9 cellular contexts compared by ENCODE assay signal in genomic region chr9:4596165-4596922, GRCh38.
DNase-seq lines count a peak whose midpoint lies in the region; ATAC-seq, FAIRE-seq and TF ChIP-seq lines count a peak whose summit lies in the region.
"Had no signal": no experiment of that assay in that cellular context is flagged by ENCODE, and none has a peak within 500 bp of the region (broad histone marks: within the 10 kb centered on the region; RNA-seq: fewer than 3 reads in every experiment).

No MANE protein-coding gene starts in this region.

- peak; percentile 64 for ATAC-seq in GM21526 (IDR thresholded peaks at IDR 0.05; ENCODE audit: low FRiP score, unreplicated experiment)
- no peak for ATAC-seq in HG02970 (IDR thresholded peaks at IDR 0.05; ENCODE audit: low FRiP score, unreplicated experiment)
- no peak for ATAC-seq in GM19397 (IDR thresholded peaks at IDR 0.05; ENCODE audit: unreplicated experiment)

- peak; percentile 22 for DNase-seq in T-helper 9 cell
- peak in 2 of 3 donors; percentile 11 to 19 for DNase-seq in stimulated activated CD4-positive, alpha-beta T cell treated with anti-CD3 and anti-CD28 coated beads, TNF-alpha, amount 100 ng/mL, for 1 hour (ENCODE audit: low read depth in 3 of 3, low spot score in 1 of 3)
- DNase-seq in H54 (ENCODE audit: insufficient read length, low spot score), result no peak
- DNase-seq in NCI-H2227 (lab: John Stamatoyannopoulos, UW; ENCODE audit: unreplicated experiment), result no peak
- DNase-seq: NCI-H1694 treated with DMSO at 0.1 percent for 48 hours had no signal

- peak overlapping the region; percentile 25 for H3K27ac ChIP-seq in cingulate gyrus (ENCODE audit: low read depth, low read length)

- no peak for TF ChIP-seq POLR2A in H54 (IDR thresholded peaks at IDR 0.05; ENCODE audit: low read depth, low read length)

- FAIRE-seq in H54 (lab: Jason Lieb, UNC), result no peak

Comparison
In these comparisons a context has a peak if more than half of its experiments do, and no peak if none do; other contexts are left out.
1. DNase-seq: peak in T-helper 9 cell (single experiment) and stimulated activated CD4-positive, alpha-beta T cell treated with anti-CD3 and anti-CD28 coated beads, TNF-alpha, amount 100 ng/mL, for 1 hour (2 of 3); none in H54 (single experiment) and NCI-H2227 (single experiment).